Comparison of ENCODE assay signal across 16 cellular contexts in the genomic region with DNA sequence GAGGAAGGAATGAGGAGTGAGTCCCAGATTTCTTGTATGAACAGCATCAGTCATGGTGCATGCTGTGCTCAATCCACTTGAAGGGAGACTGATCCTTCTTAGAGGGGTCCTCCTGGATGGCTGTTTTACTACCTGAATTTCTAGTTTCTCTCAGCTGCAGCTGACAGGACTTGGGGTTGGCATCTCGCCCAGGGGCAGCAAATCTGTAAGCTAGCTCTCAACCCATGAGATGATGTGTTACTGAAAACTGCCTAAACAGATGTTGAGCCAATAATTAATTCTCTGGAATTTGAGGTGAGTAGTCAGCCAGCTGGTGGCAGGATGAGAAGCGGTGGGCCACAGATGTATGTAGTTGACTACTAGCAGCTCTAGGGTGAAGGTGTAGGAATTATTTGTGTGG. TPM values are rescaled to one million over a fixed set of nuclear protein-coding genes. Genes with fewer than 3 reads are reported as not detected.
DNase-seq lines count a peak whose midpoint lies in the region; ATAC-seq and TF ChIP-seq lines count a peak whose summit lies in the region.
"Had no signal": no experiment of that assay in that cellular context is flagged by ENCODE, and none has a peak within 500 bp of the region (broad histone marks: within the 10 kb centered on the region; RNA-seq: fewer than 3 reads in every experiment).

No MANE protein-coding gene starts in this region.

- TF ChIP-seq CTCF in left lung (IDR thresholded peaks at IDR 0.05) = no peak

- H2BK12ac ChIP-seq in mesenchymal stem cell (ENCODE audit: low read length in 2 of 2) = no peak overlapping the region

- no peak overlapping the region for H4K91ac ChIP-seq in mesenchymal stem cell (ENCODE audit: low read length)

- H3K9me3 ChIP-seq in CD4-positive, CD25-positive, alpha-beta regulatory T cell (ENCODE audit: control insufficient read depth in 2 of 2, low read length in 2 of 2) = no peaks in the 10 kb centered on the region
- no peaks in the 10 kb centered on the region for H3K9me3 ChIP-seq in mesenchymal stem cell (ENCODE audit: control insufficient read depth, low read length)
- no peaks in the 10 kb centered on the region for H3K9me3 ChIP-seq in left lung
- H3K9me3 ChIP-seq: left ventricle myocardium inferior had no signal

- peaks cover 24% of the 10 kb centered on the region for H3K36me3 ChIP-seq in CD4-positive, CD25-positive, alpha-beta regulatory T cell (ENCODE audit: control insufficient read depth, insufficient read depth, low read length)
- H3K36me3 ChIP-seq in mesenchymal stem cell (ENCODE audit: control insufficient read depth in 1 of 2, insufficient read depth in 2 of 2, low read depth in 1 of 2, low read length in 2 of 2) (peaks cover 10 to 26% of the 10 kb centered on the region in 2 experiments), left lung (peaks cover 0 to 23% of the 10 kb centered on the region in 2 donors)

- peak overlapping the region in 2 of 3 donors; percentile 76 to 83 for H3K27ac Mint-ChIP-seq in CD4-positive, CD25-positive, alpha-beta regulatory T cell
- H3K27ac Mint-ChIP-seq in IgD-negative memory B cell = peak overlapping the region in 2 of 3 donors; percentile 32 to 34
- H3K27ac Mint-ChIP-seq: activated naive CD4-positive, alpha-beta T cell treated with anti-CD3 and anti-CD28 coated beads, Interleukin-2, amount 10 ng/mL, durations not matched to agents 7 days and 5 days had no signal

- no peak overlapping the region for H3K23ac ChIP-seq in mesenchymal stem cell (ENCODE audit: low read length in 2 of 2)

- H3K27me3 Mint-ChIP-seq in CD4-positive, CD25-positive, alpha-beta regulatory T cell = no peaks in the 10 kb centered on the region
- H3K27me3 Mint-ChIP-seq in IgD-negative memory B cell = no peaks in the 10 kb centered on the region
- H3K27me3 Mint-ChIP-seq: activated naive CD4-positive, alpha-beta T cell treated with anti-CD3 and anti-CD28 coated beads, Interleukin-2, amount 10 ng/mL, durations not matched to agents 7 days and 5 days; progenitor cell of endocrine pancreas had no signal

- H2BK5ac ChIP-seq in mesenchymal stem cell (ENCODE audit: low read depth, low read length, poor library complexity, severe bottlenecking) = no peak overlapping the region

- H3K9ac ChIP-seq in mesenchymal stem cell (ENCODE audit: low read length) = no peak overlapping the region

- 95% methylated on average over 2 of the region's 2 CpGs for WGBS in mesenchymal stem cell

- H3K4ac ChIP-seq in mesenchymal stem cell (ENCODE audit: low read depth in 1 of 2, low read length in 2 of 2) = no peak overlapping the region

- peak overlapping the region in 1 of 2 experiments; percentile 41 for H3K18ac ChIP-seq in mesenchymal stem cell (ENCODE audit: low read depth in 1 of 2, low read length in 2 of 2)

- H3K4me1 Mint-ChIP-seq in CD4-positive, CD25-positive, alpha-beta regulatory T cell = peaks cover 36 to 78% (median 55%) of the 10 kb centered on the region in 4 donors
- peaks cover 40 to 45% (median 42%) of the 10 kb centered on the region in 3 donors for H3K4me1 Mint-ChIP-seq in IgD-negative memory B cell
- H3K4me1 Mint-ChIP-seq: activated naive CD4-positive, alpha-beta T cell treated with anti-CD3 and anti-CD28 coated beads, Interleukin-2, amount 10 ng/mL, durations not matched to agents 7 days and 5 days had no signal

- H3K4me1 ChIP-seq in CD4-positive, CD25-positive, alpha-beta regulatory T cell (ENCODE audit: control insufficient read depth, insufficient read depth, low read length, poor library complexity, severe bottlenecking) = peaks cover 5% of the 10 kb centered on the region
- H3K4me1 ChIP-seq in mesenchymal stem cell (ENCODE audit: control insufficient read depth, insufficient read depth, low read depth, low read length) (peaks cover 14% of the 10 kb centered on the region), left lung (peaks cover 0 to 73% of the 10 kb centered on the region in 2 donors)

- no peak overlapping the region for H2BK120ac ChIP-seq in mesenchymal stem cell (ENCODE audit: low read depth, low read length)

- no peaks in the 10 kb centered on the region for H3K27me3 ChIP-seq in CD4-positive, CD25-positive, alpha-beta regulatory T cell (ENCODE audit: control insufficient read depth, insufficient read depth, low read length)
- H3K27me3 ChIP-seq in mesenchymal stem cell (ENCODE audit: control insufficient read depth in 1 of 2, insufficient read depth in 1 of 2, low read length in 2 of 2) (no peaks in the 10 kb centered on the region), left lung (no peaks in the 10 kb centered on the region)
- H3K27me3 ChIP-seq: brain microvascular endothelial cell had no signal

- H2AK5ac ChIP-seq in mesenchymal stem cell (ENCODE audit: low read length, severe bottlenecking) = peak overlapping the region; percentile 65

- H2AFZ ChIP-seq in mesenchymal stem cell (ENCODE audit: low read depth, low read length) = no peak overlapping the region

- peak overlapping the region; percentile 43 for H3K4me2 ChIP-seq in mesenchymal stem cell (ENCODE audit: low read length, poor library complexity, severe bottlenecking)

- H3K4me3 Mint-ChIP-seq in CD4-positive, CD25-positive, alpha-beta regulatory T cell = no peak overlapping the region
- no peak overlapping the region for H3K4me3 Mint-ChIP-seq in IgD-negative memory B cell
- H3K4me3 Mint-ChIP-seq: activated naive CD4-positive, alpha-beta T cell treated with anti-CD3 and anti-CD28 coated beads, Interleukin-2, amount 10 ng/mL, durations not matched to agents 7 days and 5 days had no signal

- no peak for ATAC-seq in CD4-positive, CD25-positive, alpha-beta regulatory T cell (ENCODE audit: low read depth in 2 of 2)
- ATAC-seq in left lung (no peak), GM19023 (IDR thresholded peaks at IDR 0.05; ENCODE audit: unreplicated experiment) (no peak), GM19397 (IDR thresholded peaks at IDR 0.05; ENCODE audit: unreplicated experiment) (no peak), HG03442 (IDR thresholded peaks at IDR 0.05; ENCODE audit: unreplicated experiment) (no peak)

- no peaks in the 10 kb centered on the region for H3K79me1 ChIP-seq in mesenchymal stem cell (replicated peaks; ENCODE audit: low read length, poor library complexity, severe bottlenecking)

- intact Hi-C loops in left lung (cut with DNase I) = no loop called here

- H2BK15ac ChIP-seq in mesenchymal stem cell (ENCODE audit: low read depth, poor library complexity, severe bottlenecking) = no peak overlapping the region

- H3K36me3 Mint-ChIP-seq in CD4-positive, CD25-positive, alpha-beta regulatory T cell = peaks cover 22% of the 10 kb centered on the region
- peaks cover 12% of the 10 kb centered on the region for H3K36me3 Mint-ChIP-seq in IgD-negative memory B cell

- H3K14ac ChIP-seq in mesenchymal stem cell (ENCODE audit: low read length in 2 of 2) = no peak overlapping the region

- H3K27ac ChIP-seq in CD4-positive, CD25-positive, alpha-beta regulatory T cell (ENCODE audit: insufficient read depth, low read length, poor library complexity, severe bottlenecking) = no peak overlapping the region
- peak overlapping the region; percentile 72 for H3K27ac ChIP-seq in mesenchymal stem cell (ENCODE audit: low read length, poor library complexity, severe bottlenecking)
- no peak overlapping the region for H3K27ac ChIP-seq in left lung
- H3K27ac ChIP-seq: brain microvascular endothelial cell, left ventricle myocardium inferior had no signal

- peak overlapping the region; percentile 8 for H4K8ac ChIP-seq in mesenchymal stem cell (ENCODE audit: low read length)

- peaks cover 0 to 3% (median 0%) of the 10 kb centered on the region in 7 donors for H3K9me3 Mint-ChIP-seq in CD4-positive, CD25-positive, alpha-beta regulatory T cell
- H3K9me3 Mint-ChIP-seq in IgD-negative memory B cell = peaks cover 0 to 3% (median 3%) of the 10 kb centered on the region in 3 donors

- H3K4me3 ChIP-seq in CD4-positive, CD25-positive, alpha-beta regulatory T cell (ENCODE audit: low read depth, low read length) = no peak overlapping the region
- H3K4me3 ChIP-seq in mesenchymal stem cell (ENCODE audit: insufficient read depth in 1 of 2, low read depth in 1 of 2, low read length in 2 of 2) (no peak overlapping the region), left lung (no peak overlapping the region)
- H3K4me3 ChIP-seq: left ventricle myocardium inferior had no signal

- DNase-seq in CD4-positive, CD25-positive, alpha-beta regulatory T cell = no peak
- DNase-seq in RPMI8226 = peak; percentile 37
- no peak for DNase-seq in mesenchymal stem cell
- no peak for DNase-seq in left lung
- DNase-seq: activated CD8-positive, alpha-beta memory T cell treated with anti-CD3 and anti-CD28 coated beads, Interleukin-2, amount 50 U/mL, for 48 hours; activated naive CD4-positive, alpha-beta T cell treated with anti-CD3 and anti-CD28 coated beads, Interleukin-2, amount 10 ng/mL, durations not matched to agents 7 days and 5 days; brain microvascular endothelial cell; left ventricle myocardium inferior; NCI-H1930; SIG-M5; T1000 had no signal

RNA-seq across cellular contexts. Expression of a gene that starts 19.6 kb away (rescaled TPM):
- 108 TPM for total RNA-seq in CD4-positive, CD25-positive, alpha-beta regulatory T cell
- polyA plus RNA-seq in CD4-positive, CD25-positive, alpha-beta regulatory T cell = 10 to 100 TPM; 30.2 to 50.5 (median 40.7) TPM
- polyA plus RNA-seq in IgD-negative memory B cell = 34.3 TPM
- polyA plus RNA-seq in mesenchymal stem cell (2013, experiment 1 of 2) = 34.9 TPM
- polyA plus RNA-seq in mesenchymal stem cell (2013, experiment 2 of 2) = 36.8 TPM
- total RNA-seq in left lung = 100 to 1,000 TPM in 1 of 2 donors, 10 to 100 TPM in 1; 80.4 to 117 TPM
